ENCODE assay signal across 9 cellular contexts in the genomic region with DNA sequence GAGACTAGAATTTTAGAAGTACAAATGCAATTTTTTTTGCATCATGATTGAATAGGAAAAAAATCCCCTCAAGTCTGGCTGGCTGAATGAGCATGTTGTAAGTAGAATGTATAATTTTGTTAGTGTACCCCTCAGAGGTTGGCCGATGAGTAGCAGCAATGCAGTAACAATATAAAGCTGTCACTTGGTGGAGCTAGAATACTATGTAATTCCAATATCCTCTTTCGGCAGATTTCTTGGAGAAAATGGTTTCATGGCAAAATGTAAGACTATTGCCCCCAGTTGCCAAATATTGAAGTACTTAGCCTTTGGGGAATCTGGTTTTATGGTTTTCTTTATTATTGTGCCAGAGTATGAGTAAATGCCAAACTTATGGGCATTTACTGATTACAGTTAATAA. TPM values are rescaled to one million over a fixed set of nuclear protein-coding genes. Genes with fewer than 3 reads are reported as not detected.
DNase-seq lines count a peak whose midpoint lies in the region; ATAC-seq, FAIRE-seq and TF ChIP-seq lines count a peak whose summit lies in the region.
"Had no signal": no experiment of that assay in that cellular context is flagged by ENCODE, and none has a peak within 500 bp of the region (broad histone marks: within the 10 kb centered on the region; RNA-seq: fewer than 3 reads in every experiment).

No MANE protein-coding gene starts in this region.

- H3K36me3 ChIP-seq in bronchial epithelial cell (ENCODE audit: control insufficient read depth, insufficient read depth, low read length), result no peaks in the 10 kb centered on the region

- H3K27ac Mint-ChIP-seq in activated T-cell treated with anti-CD3 and anti-CD28 coated beads, Interleukin-2, amount 50 U/mL, for 72 hours, result no peak overlapping the region
- H3K27ac Mint-ChIP-seq in T-cell, result no peak overlapping the region

- no peak overlapping the region for H3K4me3 ChIP-seq in bronchial epithelial cell (ENCODE audit: low read depth, low read length)
- H3K4me3 ChIP-seq: SK-N-MC had no signal

- POLR2A ChIA-PET in T-cell (lab: Charles Lee), result interaction anchor here in 1 of 2 donors (0.6 kb wide), 1 partner anchor 84 kb away, joined by 3 read pairs; no protein-coding TSS in a partner anchor

- no peak for ATAC-seq in activated T-cell treated with anti-CD3 and anti-CD28 coated beads, Interleukin-2, amount 50 U/mL, for 72 hours (replicated peaks in 1 of 2)
- ATAC-seq in T-cell (replicated peaks in 1 of 4), result no peak

- in situ Hi-C loops in GM13977 (cut with MboI; ENCODE audit: low pct_unique_long_range_greater_than_20kb, low sequenced_read_pairs, unreplicated experiment), result no loop called here

- CTCF ChIA-PET in T-cell (lab: Charles Lee), result no interaction called here

- peak; percentile 39 for TF ChIP-seq CTCF in GM13977 (IDR thresholded peaks at IDR 0.05; ENCODE audit: extremely low read depth, insufficient read depth, missing control alignments)
- peak; percentile 24 for TF ChIP-seq CTCF in bronchial epithelial cell (IDR thresholded peaks at IDR 0.05; ENCODE audit: insufficient read depth, low read length, severe bottlenecking)

- no peaks in the 10 kb centered on the region for H3K27me3 Mint-ChIP-seq in activated T-cell treated with anti-CD3 and anti-CD28 coated beads, Interleukin-2, amount 50 U/mL, for 72 hours (ENCODE audit: low read depth)
- H3K27me3 Mint-ChIP-seq in T-cell, result no peaks in the 10 kb centered on the region

- FAIRE-seq in bronchial epithelial cell (lab: Jason Lieb, UNC), result no peak

- H3K4me1 Mint-ChIP-seq in activated T-cell treated with anti-CD3 and anti-CD28 coated beads, Interleukin-2, amount 50 U/mL, for 72 hours (ENCODE audit: low read depth), result no peaks in the 10 kb centered on the region
- H3K4me1 Mint-ChIP-seq in T-cell, result no peaks in the 10 kb centered on the region

- H3K27me3 ChIP-seq in bronchial epithelial cell (ENCODE audit: control insufficient read depth, insufficient read depth, low read length), result no peaks in the 10 kb centered on the region

- H3K9me3 Mint-ChIP-seq in activated T-cell treated with anti-CD3 and anti-CD28 coated beads, Interleukin-2, amount 50 U/mL, for 72 hours, result no peaks in the 10 kb centered on the region
- no peaks in the 10 kb centered on the region for H3K9me3 Mint-ChIP-seq in T-cell

- no peaks in the 10 kb centered on the region for H3K36me3 Mint-ChIP-seq in activated T-cell treated with anti-CD3 and anti-CD28 coated beads, Interleukin-2, amount 50 U/mL, for 72 hours (ENCODE audit: insufficient read depth in 2 of 2)
- H3K36me3 Mint-ChIP-seq in T-cell, result no peaks in the 10 kb centered on the region

- DNase-seq in GM13977 (ENCODE audit: low spot score), result no peak
- peak; percentile 52 for DNase-seq in NCI-H1105 treated with DMSO at 0.1 percent for 48 hours (lab: John Stamatoyannopoulos, UW)
- peak; percentile 40 for DNase-seq in bronchial epithelial cell (ENCODE audit: low read depth)
- DNase-seq in myocyte (ENCODE audit: low read depth), result peak; percentile 25
- DNase-seq in activated T-cell treated with anti-CD3 and anti-CD28 coated beads, Interleukin-2, amount 50 U/mL, for 72 hours, result no peak
- no peak for DNase-seq in T-cell
- no peak for DNase-seq in NCI-H187 treated with DMSO at 0.1 percent for 48 hours (lab: John Stamatoyannopoulos, UW)
- DNase-seq in activated T-cell treated with anti-CD3 and anti-CD28 coated beads for 4 hours, result no peak

- H3K4me3 Mint-ChIP-seq in activated T-cell treated with anti-CD3 and anti-CD28 coated beads, Interleukin-2, amount 50 U/mL, for 72 hours, result no peak overlapping the region
- no peak overlapping the region for H3K4me3 Mint-ChIP-seq in T-cell

RNA-seq across cellular contexts. Expression of a gene that starts 39.8 kb away (rescaled TPM):
- total RNA-seq in bronchial epithelial cell (under 0.01 and 0.26 TPM in 2 replicates), myocyte (0.05 and 0.51 TPM in 2 replicates), T-cell (1 to 10 TPM in 1 of 5 donors, under 1 TPM in 4; 0.58 to 1.1 (median 0.70) TPM)
- polyA plus RNA-seq in myocyte (2012), result 0.24 TPM
- 10 to 100 TPM; 27.8 to 31.5 TPM for total RNA-seq in activated T-cell treated with anti-CD3 and anti-CD28 coated beads, Interleukin-2, amount 50 U/mL, for 72 hours

Comparison
In these comparisons a context has a peak if more than half of its experiments do, and no peak if none do; other contexts are left out.
1. DNase-seq: peak in NCI-H1105 treated with DMSO at 0.1 percent for 48 hours (single experiment), bronchial epithelial cell (single experiment) and myocyte (single experiment); none in GM13977 (single experiment), activated T-cell treated with anti-CD3 and anti-CD28 coated beads, Interleukin-2, amount 50 U/mL, for 72 hours (0 of 2), T-cell (0 of 34), NCI-H187 treated with DMSO at 0.1 percent for 48 hours (single experiment) and activated T-cell treated with anti-CD3 and anti-CD28 coated beads for 4 hours (single experiment).
2. RNA of a gene that starts 39.8 kb away (total RNA-seq): 27.8 to 31.5 TPM in activated T-cell treated with anti-CD3 and anti-CD28 coated beads, Interleukin-2, amount 50 U/mL, for 72 hours; 0.58 to 1.1 TPM in T-cell, 0.05 to 0.51 TPM in myocyte and under 0.01 to 0.26 TPM in bronchial epithelial cell; every median in the first group is over 10 times any median in the second.